1 cellular context compared by ENCODE assay signal in genomic region chr16:83793179-83793578, GRCh38.
TF ChIP-seq lines count a peak whose summit lies in the region.

No MANE protein-coding gene starts in this region.

TF ChIP-seq in K562, 482 proteins besides CTCF, POLR2A, EP300 and RAD21:
- TF ChIP-seq CREB3 (tag; conservative IDR thresholded peaks at IDR 0.05; ENCODE audit: low read depth) (no peak), CTCFL (IDR thresholded peaks at IDR 0.05; ENCODE audit: borderline replicate concordance, insufficient read depth, low read depth, low read length, poor library complexity, severe bottlenecking) (peak; percentile 45)
